15 cellular contexts compared by ENCODE assay signal in the genomic region with DNA sequence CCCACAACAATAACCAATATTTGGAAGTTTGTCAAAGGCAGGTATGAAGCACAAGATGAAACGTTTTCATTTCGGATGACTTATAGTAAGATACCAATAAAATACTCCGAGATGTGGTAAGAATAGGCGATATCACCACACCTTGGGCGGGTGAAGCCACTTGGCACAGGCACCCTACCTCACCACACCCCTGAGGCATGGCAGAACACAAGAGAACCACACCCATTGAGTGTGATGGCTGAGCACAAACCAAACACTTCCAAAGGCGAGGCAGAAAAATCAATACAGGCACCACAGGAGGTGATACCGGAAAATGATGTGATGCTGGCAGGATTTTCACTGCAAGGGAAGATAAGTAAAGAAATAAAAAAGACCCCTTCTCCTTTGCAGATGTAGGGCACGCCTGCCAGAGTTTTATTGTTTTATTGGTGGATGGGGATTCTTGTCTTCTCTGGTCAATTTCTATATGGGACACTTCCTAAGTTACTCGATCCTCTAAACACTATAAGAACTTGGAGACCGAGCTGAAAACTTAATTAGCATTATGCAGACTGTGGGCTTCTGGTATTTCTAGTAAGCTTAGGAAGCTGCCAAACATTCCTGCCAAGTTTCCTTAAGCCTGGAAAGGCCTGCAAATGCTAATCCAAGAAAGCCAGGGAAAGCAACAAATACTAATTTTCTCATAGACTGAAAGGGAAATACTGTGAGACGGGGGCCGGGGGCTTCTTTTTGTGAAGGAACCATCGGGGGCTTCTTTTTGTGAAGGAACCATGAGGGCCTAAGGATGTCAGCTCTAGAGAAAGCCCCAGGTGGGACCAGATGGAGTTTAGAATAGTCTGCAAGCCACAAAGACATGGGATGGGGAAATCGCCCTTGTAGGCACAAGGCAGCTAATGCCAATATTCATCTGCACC.
DNase-seq lines count a peak whose midpoint lies in the region; ATAC-seq and TF ChIP-seq lines count a peak whose summit lies in the region.
"Had no signal": no experiment of that assay in that cellular context is flagged by ENCODE, and none has a peak within 500 bp of the region (broad histone marks: within the 10 kb centered on the region; RNA-seq: fewer than 3 reads in every experiment).

No MANE protein-coding gene starts in this region.

- H3K4me1 ChIP-seq in colonic mucosa, result peaks cover 9% of the 10 kb centered on the region
- no peaks in the 10 kb centered on the region for H3K4me1 ChIP-seq in neural progenitor cell
- H3K4me1 ChIP-seq: pancreas had no signal

- H3K9me3 Mint-ChIP-seq in neural progenitor cell, result no peaks in the 10 kb centered on the region
- no peaks in the 10 kb centered on the region for H3K9me3 Mint-ChIP-seq in stimulated activated effector memory CD8-positive, alpha-beta T cell treated with anti-CD3 and anti-CD28 coated beads, Interleukin-12 subunit alpha, Interleukin-12 subunit beta, amount 100 ng/mL, for 72 hours

- H4K20me1 ChIP-seq in neural progenitor cell (ENCODE audit: low read depth), result no peaks in the 10 kb centered on the region

- H3K27ac ChIP-seq in colonic mucosa (peak overlapping the region; percentile 58), neural progenitor cell (no peak overlapping the region)
- H3K27ac ChIP-seq: GM23248, pancreas had no signal

- H3K4me3 Mint-ChIP-seq in neural progenitor cell (no peak overlapping the region), T-helper 17 cell (no peak overlapping the region)
- H3K4me3 Mint-ChIP-seq in stimulated activated effector memory CD8-positive, alpha-beta T cell treated with anti-CD3 and anti-CD28 coated beads, Interleukin-12 subunit alpha, Interleukin-12 subunit beta, amount 100 ng/mL, for 72 hours, result no peak overlapping the region
- H3K4me3 Mint-ChIP-seq: activated naive CD8-positive, alpha-beta T cell; stimulated activated naive CD8-positive, alpha-beta T cell treated with anti-CD3 and anti-CD28 coated beads, Interleukin-15, amount 100 ng/mL, for 72 hours had no signal

- ATAC-seq in GM21515 (IDR thresholded peaks at IDR 0.05; ENCODE audit: unreplicated experiment), result no peak
- no peak for ATAC-seq in T-helper 17 cell
- ATAC-seq in stimulated activated effector memory CD8-positive, alpha-beta T cell treated with anti-CD3 and anti-CD28 coated beads, Interleukin-12 subunit alpha, Interleukin-12 subunit beta, amount 100 ng/mL, for 72 hours, result no peak
- ATAC-seq: stimulated activated naive CD8-positive, alpha-beta T cell treated with anti-CD3 and anti-CD28 coated beads, Interleukin-15, amount 100 ng/mL, for 72 hours had no signal

- DNase-seq in COR-L47 (lab: John Stamatoyannopoulos, UW) (peak; percentile 85), NCI-H146 (lab: John Stamatoyannopoulos, UW) (peak; percentile 83), colonic mucosa (peak; percentile 85), neural progenitor cell (ENCODE audit: low spot score) (peak; percentile 21), T-helper 17 cell (no peak)
- DNase-seq in activated CD8-positive, alpha-beta memory T cell treated with anti-CD3 and anti-CD28 coated beads for 24 hours, result no peak
- DNase-seq in stimulated activated effector memory CD8-positive, alpha-beta T cell treated with anti-CD3 and anti-CD28 coated beads, Interleukin-12 subunit alpha, Interleukin-12 subunit beta, amount 100 ng/mL, for 72 hours (ENCODE audit: low spot score in 2 of 2), result no peak
- DNase-seq: GM23248; NCI-H1105; pancreas; stimulated activated CD4-positive, alpha-beta T cell treated with anti-CD3 and anti-CD28 coated beads, Interleukin-4, amount 100 ng/mL, for 1 hour; stimulated activated naive CD8-positive, alpha-beta T cell treated with anti-CD3 and anti-CD28 coated beads, Interleukin-15, amount 100 ng/mL, for 72 hours had no signal

- H3K9ac ChIP-seq in colonic mucosa (ENCODE audit: low read depth in 2 of 2, low read length in 2 of 2) (no peak overlapping the region), neural progenitor cell (no peak overlapping the region)
- H3K9ac ChIP-seq: GM23248 had no signal

- H3K79me2 ChIP-seq in neural progenitor cell (ENCODE audit: low read depth), result no peaks in the 10 kb centered on the region

- H2AFZ ChIP-seq in neural progenitor cell (replicated peaks), result no peak overlapping the region
- H2AFZ ChIP-seq: GM23248 had no signal

- no peak overlapping the region for H3K4me2 ChIP-seq in neural progenitor cell

- no peaks in the 10 kb centered on the region for H3K36me3 Mint-ChIP-seq in neural progenitor cell
- peaks cover 4% of the 10 kb centered on the region for H3K36me3 Mint-ChIP-seq in T-helper 17 cell (ENCODE audit: low read depth)
- H3K36me3 Mint-ChIP-seq in stimulated activated effector memory CD8-positive, alpha-beta T cell treated with anti-CD3 and anti-CD28 coated beads, Interleukin-12 subunit alpha, Interleukin-12 subunit beta, amount 100 ng/mL, for 72 hours, result no peaks in the 10 kb centered on the region
- H3K36me3 Mint-ChIP-seq: activated naive CD8-positive, alpha-beta T cell had no signal

- H3K4me3 ChIP-seq in colonic mucosa, result no peak overlapping the region
- H3K4me3 ChIP-seq in neural progenitor cell, result no peak overlapping the region
- H3K4me3 ChIP-seq: GM23248, lung, pancreas had no signal

- no peaks in the 10 kb centered on the region for H3K27me3 ChIP-seq in colonic mucosa
- H3K27me3 ChIP-seq in neural progenitor cell, result no peaks in the 10 kb centered on the region
- H3K27me3 ChIP-seq: pancreas had no signal

- H3F3A ChIP-seq in neural progenitor cell (ENCODE audit: low read depth), result no peaks in the 10 kb centered on the region

- no peak overlapping the region for H3K27ac Mint-ChIP-seq in neural progenitor cell
- no peak overlapping the region for H3K27ac Mint-ChIP-seq in T-helper 17 cell
- H3K27ac Mint-ChIP-seq in stimulated activated effector memory CD8-positive, alpha-beta T cell treated with anti-CD3 and anti-CD28 coated beads, Interleukin-12 subunit alpha, Interleukin-12 subunit beta, amount 100 ng/mL, for 72 hours, result no peak overlapping the region
- H3K27ac Mint-ChIP-seq: activated naive CD8-positive, alpha-beta T cell had no signal

- H3K36me3 ChIP-seq in colonic mucosa (no peaks in the 10 kb centered on the region), neural progenitor cell (no peaks in the 10 kb centered on the region)
- H3K36me3 ChIP-seq: pancreas had no signal

- intact Hi-C loops in colonic mucosa (cut with DNase I), result no loop called here

- peaks cover 6% of the 10 kb centered on the region for H3K27me3 Mint-ChIP-seq in neural progenitor cell (ENCODE audit: insufficient read depth, low read depth)
- H3K27me3 Mint-ChIP-seq in T-helper 17 cell, result no peaks in the 10 kb centered on the region

- TF ChIP-seq CTCF in colonic mucosa (IDR thresholded peaks at IDR 0.05) (no peak), neural progenitor cell (IDR thresholded peaks at IDR 0.05) (no peak)

- no peaks in the 10 kb centered on the region for H3K4me1 Mint-ChIP-seq in neural progenitor cell
- H3K4me1 Mint-ChIP-seq in T-helper 17 cell, result peaks cover 1% of the 10 kb centered on the region
- peaks cover 30% of the 10 kb centered on the region for H3K4me1 Mint-ChIP-seq in stimulated activated effector memory CD8-positive, alpha-beta T cell treated with anti-CD3 and anti-CD28 coated beads, Interleukin-12 subunit alpha, Interleukin-12 subunit beta, amount 100 ng/mL, for 72 hours

- H3K9me3 ChIP-seq in colonic mucosa (no peaks in the 10 kb centered on the region), neural progenitor cell (ENCODE audit: low read depth) (no peaks in the 10 kb centered on the region), T-helper 17 cell (ENCODE audit: control insufficient read depth, low read length, poor library complexity, severe bottlenecking) (no peaks in the 10 kb centered on the region)
- H3K9me3 ChIP-seq: pancreas had no signal

Comparison
In these comparisons a context has a peak if more than half of its experiments do, and no peak if none do; other contexts are left out.
1. DNase-seq: peak in COR-L47 (single experiment), NCI-H146 (single experiment), colonic mucosa (single experiment) and neural progenitor cell (single experiment); none in T-helper 17 cell (0 of 3), activated CD8-positive, alpha-beta memory T cell treated with anti-CD3 and anti-CD28 coated beads for 24 hours (single experiment) and stimulated activated effector memory CD8-positive, alpha-beta T cell treated with anti-CD3 and anti-CD28 coated beads, Interleukin-12 subunit alpha, Interleukin-12 subunit beta, amount 100 ng/mL, for 72 hours (0 of 2).